10 cellular contexts compared by ENCODE assay signal in the genomic region with DNA sequence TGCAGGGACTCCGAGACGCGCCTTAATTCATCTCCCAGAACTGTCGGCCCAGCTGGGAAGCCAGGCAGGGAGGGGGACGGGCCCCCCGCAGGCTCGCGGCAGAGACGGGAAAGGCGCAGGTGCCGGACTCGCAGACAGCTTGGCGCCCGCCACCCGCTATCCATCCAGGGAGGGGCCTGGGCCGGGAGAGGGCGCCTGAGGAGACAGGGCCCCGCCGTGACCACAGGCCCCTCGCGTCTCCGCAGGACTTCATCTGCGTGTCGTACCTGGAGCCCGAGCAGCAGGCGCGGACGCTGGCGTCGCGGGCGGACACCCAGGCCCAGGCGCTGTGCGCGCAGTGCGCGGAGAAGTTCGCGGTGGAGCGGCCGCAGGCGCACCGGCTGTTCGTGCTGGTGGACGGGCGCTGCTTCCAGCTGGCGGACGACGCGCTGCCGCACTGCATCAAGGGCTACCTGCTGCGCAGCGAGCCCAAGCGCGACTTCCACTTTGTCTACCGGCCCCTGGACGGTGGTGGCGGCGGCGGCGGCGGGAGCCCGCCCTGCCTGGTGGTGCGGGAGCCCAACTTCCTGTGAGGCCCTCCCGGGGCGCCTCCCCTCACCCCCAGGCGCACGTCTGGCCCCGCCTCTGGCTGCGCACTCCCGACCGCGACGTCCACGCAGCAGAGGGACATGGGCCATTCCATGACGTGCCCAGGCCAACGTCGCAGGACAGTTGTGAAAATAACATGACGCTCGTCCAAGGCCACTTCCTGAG.
DNase-seq lines count a peak whose midpoint lies in the region; ATAC-seq and TF ChIP-seq lines count a peak whose summit lies in the region.
"Had no signal": no experiment of that assay in that cellular context is flagged by ENCODE, and none has a peak within 500 bp of the region (broad histone marks: within the 10 kb centered on the region; RNA-seq: fewer than 3 reads in every experiment).

No MANE protein-coding gene starts in this region.

- no peaks in the 10 kb centered on the region for H3K36me3 Mint-ChIP-seq in WTC11
- H3K36me3 Mint-ChIP-seq in activated CD4-positive, alpha-beta T cell treated with anti-CD3 and anti-CD28 coated beads, Interleukin-2, amount 10 ng/mL, durations not matched to agents 7 days and 5 days (ENCODE audit: low read depth), result peaks cover 19% of the 10 kb centered on the region

- WGBS in smooth muscle cell (ENCODE audit: low lambda C conversion rate), result 10% methylated on average over 66 of the region's 80 CpGs

- no peak for TF ChIP-seq CTCF in WTC11 (IDR thresholded peaks at IDR 0.05)
- no peak for TF ChIP-seq CTCF in smooth muscle cell (IDR thresholded peaks at IDR 0.05; ENCODE audit: borderline replicate concordance, insufficient read depth, poor library complexity, severe bottlenecking)

- H3K27me3 ChIP-seq in iPS-15b (ENCODE audit: control insufficient read depth, insufficient read depth, low read length), result peaks cover 17% of the 10 kb centered on the region
- H3K27me3 ChIP-seq in smooth muscle cell (ENCODE audit: low read depth), result peaks cover 14% of the 10 kb centered on the region

- no peaks in the 10 kb centered on the region for H3K4me1 Mint-ChIP-seq in WTC11
- peaks cover 5% of the 10 kb centered on the region for H3K4me1 Mint-ChIP-seq in activated CD4-positive, alpha-beta T cell treated with anti-CD3 and anti-CD28 coated beads, Interleukin-2, amount 10 ng/mL, durations not matched to agents 7 days and 5 days

- H3K9ac ChIP-seq in iPS-15b (ENCODE audit: low read depth, low read length) (no peak overlapping the region), smooth muscle cell (ENCODE audit: low read depth) (no peak overlapping the region)

- H3K27ac Mint-ChIP-seq in WTC11, result no peak overlapping the region
- no peak overlapping the region for H3K27ac Mint-ChIP-seq in activated CD4-positive, alpha-beta T cell treated with anti-CD3 and anti-CD28 coated beads, Interleukin-2, amount 10 ng/mL, durations not matched to agents 7 days and 5 days
- H3K27ac Mint-ChIP-seq: memory B cell had no signal

- intact Hi-C loops in posterior vena cava (cut with DNase I), result loop anchor here (10.0 kb wide), 2 partner anchors 97 to 563 kb away; a partner anchor contains a TSS

- H3K4me3 Mint-ChIP-seq in WTC11, result peak overlapping the region; percentile 60
- H3K4me3 Mint-ChIP-seq in activated CD4-positive, alpha-beta T cell treated with anti-CD3 and anti-CD28 coated beads, Interleukin-2, amount 10 ng/mL, durations not matched to agents 7 days and 5 days, result no peak overlapping the region
- H3K4me3 Mint-ChIP-seq: memory B cell had no signal

- H4K20me1 ChIP-seq in smooth muscle cell (ENCODE audit: low read depth), result no peaks in the 10 kb centered on the region

- H2AFZ ChIP-seq in smooth muscle cell (ENCODE audit: low read depth), result no peak overlapping the region

- no peak overlapping the region for H3K27ac ChIP-seq in smooth muscle cell (ENCODE audit: low read depth)

- ATAC-seq in WTC11 (peak; percentile 4), HG03342 (IDR thresholded peaks at IDR 0.05; ENCODE audit: unreplicated experiment) (no peak)

- no peaks in the 10 kb centered on the region for H3K9me3 Mint-ChIP-seq in WTC11
- no peaks in the 10 kb centered on the region for H3K9me3 Mint-ChIP-seq in activated CD4-positive, alpha-beta T cell treated with anti-CD3 and anti-CD28 coated beads, Interleukin-2, amount 10 ng/mL, durations not matched to agents 7 days and 5 days
- H3K9me3 Mint-ChIP-seq: memory B cell had no signal

- POLR2A ChIA-PET in WTC11 (lab: Charles Lee), result no interaction called here
- POLR2A ChIA-PET in activated CD4-positive, alpha-beta T cell treated with anti-CD3 and anti-CD28 coated beads, Interleukin-2, amount 10 ng/mL, durations not matched to agents 7 days and 5 days (lab: Charles Lee), result no interaction called here

- no peaks in the 10 kb centered on the region for H3F3A ChIP-seq in smooth muscle cell (ENCODE audit: low read depth)

- DNase-seq in NCI-H1105 (lab: John Stamatoyannopoulos, UW) (peak; percentile 49), WTC11 (ENCODE audit: low spot score) (peak; percentile 57), smooth muscle cell (lab: John Stamatoyannopoulos, UW; ENCODE audit: unreplicated experiment) (no peak), posterior vena cava (ENCODE audit: low spot score) (no peak), RKO (ENCODE audit: low spot score) (no peak)
- DNase-seq in activated CD4-positive, alpha-beta T cell treated with anti-CD3 and anti-CD28 coated beads, Interleukin-2, amount 10 ng/mL, durations not matched to agents 7 days and 5 days, result no peak
- DNase-seq: activated gamma-delta T cell treated with Interleukin-2 at 50 U/mL for 16 hours had no signal

- CTCF ChIA-PET in WTC11 (lab: Charles Lee), result interaction anchor here (0.9 to 4.8 kb wide), 14 partner anchors 12 to 303 kb away, joined by 3 to 32 read pairs (median 6); a partner anchor contains a TSS
- CTCF ChIA-PET in activated CD4-positive, alpha-beta T cell treated with anti-CD3 and anti-CD28 coated beads, Interleukin-2, amount 10 ng/mL, durations not matched to agents 7 days and 5 days (lab: Charles Lee), result no interaction called here

- H3K4me1 ChIP-seq in iPS-15b (ENCODE audit: control insufficient read depth, insufficient read depth, low read length) (no peaks in the 10 kb centered on the region), smooth muscle cell (ENCODE audit: low read depth) (no peaks in the 10 kb centered on the region)

- H3K36me3 ChIP-seq in iPS-15b (ENCODE audit: control insufficient read depth, insufficient read depth, low read length) (no peaks in the 10 kb centered on the region), smooth muscle cell (ENCODE audit: low read depth) (no peaks in the 10 kb centered on the region)

- H3K27me3 Mint-ChIP-seq in WTC11 (ENCODE audit: low read depth), result peaks cover 25% of the 10 kb centered on the region
- no peaks in the 10 kb centered on the region for H3K27me3 Mint-ChIP-seq in activated CD4-positive, alpha-beta T cell treated with anti-CD3 and anti-CD28 coated beads, Interleukin-2, amount 10 ng/mL, durations not matched to agents 7 days and 5 days
- H3K27me3 Mint-ChIP-seq: memory B cell had no signal

- H3K79me2 ChIP-seq in smooth muscle cell (ENCODE audit: low read depth), result no peaks in the 10 kb centered on the region

- H3K4me3 ChIP-seq in iPS-15b (ENCODE audit: low read depth, low read length), result peak overlapping the region; percentile 64
- peak overlapping the region; percentile 45 for H3K4me3 ChIP-seq in smooth muscle cell

- H3K9me3 ChIP-seq in iPS-15b (ENCODE audit: control insufficient read depth, insufficient read depth, low read length) (no peaks in the 10 kb centered on the region), smooth muscle cell (replicated peaks; ENCODE audit: low read depth) (no peaks in the 10 kb centered on the region)

- peak overlapping the region; percentile 91 for H3K4me2 ChIP-seq in smooth muscle cell

TF ChIP-seq in WTC11, 78 proteins besides CTCF, POLR2A, EP300 and RAD21 (continues in another document):
- TF ChIP-seq ELF4 (CRISPR knock-in tag; IDR thresholded peaks at IDR 0.05; ENCODE audit: low read depth), result 0 out of 2 replicates have a peak, but pooled peaks have one; percentile 34
- TF ChIP-seq CREB1 (CRISPR knock-in tag; IDR thresholded peaks at IDR 0.05), result no peak
- TF ChIP-seq, protein P1, sequence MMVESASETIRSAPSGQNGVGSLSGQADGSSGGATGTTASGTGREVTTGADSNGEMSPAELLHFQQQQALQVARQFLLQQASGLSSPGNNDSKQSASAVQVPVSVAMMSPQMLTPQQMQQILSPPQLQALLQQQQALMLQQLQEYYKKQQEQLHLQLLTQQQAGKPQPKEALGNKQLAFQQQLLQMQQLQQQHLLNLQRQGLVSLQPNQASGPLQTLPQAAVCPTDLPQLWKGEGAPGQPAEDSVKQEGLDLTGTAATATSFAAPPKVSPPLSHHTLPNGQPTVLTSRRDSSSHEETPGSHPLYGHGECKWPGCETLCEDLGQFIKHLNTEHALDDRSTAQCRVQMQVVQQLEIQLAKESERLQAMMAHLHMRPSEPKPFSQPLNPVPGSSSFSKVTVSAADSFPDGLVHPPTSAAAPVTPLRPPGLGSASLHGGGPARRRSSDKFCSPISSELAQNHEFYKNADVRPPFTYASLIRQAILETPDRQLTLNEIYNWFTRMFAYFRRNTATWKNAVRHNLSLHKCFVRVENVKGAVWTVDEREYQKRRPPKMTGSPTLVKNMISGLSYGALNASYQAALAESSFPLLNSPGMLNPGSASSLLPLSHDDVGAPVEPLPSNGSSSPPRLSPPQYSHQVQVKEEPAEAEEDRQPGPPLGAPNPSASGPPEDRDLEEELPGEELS (CRISPR knock-in tag; IDR thresholded peaks at IDR 0.05), result peak; percentile 57; the same call in 1 of the 2 replicates
- TF ChIP-seq NR3C1 (CRISPR knock-in tag; conservative IDR thresholded peaks at IDR 0.05; ENCODE audit: low read depth), result no peak
- 0 out of 2 replicates have a peak, but pooled peaks have one; percentile 29 for TF ChIP-seq FOXK1 (CRISPR knock-in tag; IDR thresholded peaks at IDR 0.05)
- no peak for TF ChIP-seq GABPB1 (CRISPR knock-in tag; IDR thresholded peaks at IDR 0.05)
- no peak for TF ChIP-seq ZNF232 (CRISPR knock-in tag; IDR thresholded peaks at IDR 0.05)
- peak; percentile 9; the same call in 1 of the 2 replicates for TF ChIP-seq MYBL2 (CRISPR knock-in tag; IDR thresholded peaks at IDR 0.05)
- TF ChIP-seq PRRX2 (CRISPR knock-in tag; IDR thresholded peaks at IDR 0.05), result no peak
- no peak for TF ChIP-seq NR2C2 (CRISPR knock-in tag; IDR thresholded peaks at IDR 0.05)
- TF ChIP-seq FOXP1 (CRISPR knock-in tag; IDR thresholded peaks at IDR 0.05; ENCODE audit: borderline replicate concordance), result peak; percentile 79; the same call in 1 of the 2 replicates
- TF ChIP-seq, protein P2, sequence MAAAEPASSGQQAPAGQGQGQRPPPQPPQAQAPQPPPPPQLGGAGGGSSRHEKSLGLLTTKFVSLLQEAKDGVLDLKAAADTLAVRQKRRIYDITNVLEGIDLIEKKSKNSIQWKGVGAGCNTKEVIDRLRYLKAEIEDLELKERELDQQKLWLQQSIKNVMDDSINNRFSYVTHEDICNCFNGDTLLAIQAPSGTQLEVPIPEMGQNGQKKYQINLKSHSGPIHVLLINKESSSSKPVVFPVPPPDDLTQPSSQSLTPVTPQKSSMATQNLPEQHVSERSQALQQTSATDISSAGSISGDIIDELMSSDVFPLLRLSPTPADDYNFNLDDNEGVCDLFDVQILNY (CRISPR knock-in tag; IDR thresholded peaks at IDR 0.05), result peak; percentile 72; the same call in 1 of the 2 replicates
- TF ChIP-seq ZNF423 (CRISPR knock-in tag; IDR thresholded peaks at IDR 0.05), result 0 out of 2 replicates have a peak, but pooled peaks have one; percentile 19
- TF ChIP-seq ATF1 (CRISPR knock-in tag; IDR thresholded peaks at IDR 0.05), result peak; percentile 57; the same call in 1 of the 2 replicates

Comparison
In these comparisons a context has a peak if more than half of its experiments do, and no peak if none do; other contexts are left out.
1. DNase-seq: peak in NCI-H1105 (single experiment) and WTC11 (single experiment); none in smooth muscle cell (single experiment), activated CD4-positive, alpha-beta T cell treated with anti-CD3 and anti-CD28 coated beads, Interleukin-2, amount 10 ng/mL, durations not matched to agents 7 days and 5 days (single experiment), posterior vena cava (single experiment) and RKO (single experiment).